In genomic region chr1:222928212-222928611, GRCh38 we compare ENCODE assay signal across 8 cellular contexts.
DNase-seq lines count a peak whose midpoint lies in the region; ATAC-seq and TF ChIP-seq lines count a peak whose summit lies in the region.

No MANE protein-coding gene starts in this region.

- peak overlapping the region; percentile 93 for H3K27ac Mint-ChIP-seq in nephron progenitor cell

- H3K27ac ChIP-seq in foreskin keratinocyte = no peak overlapping the region

- H3K4me1 ChIP-seq in foreskin keratinocyte = peaks cover 1% of the 10 kb centered on the region

- no peaks in the 10 kb centered on the region for H3K27me3 Mint-ChIP-seq in nephron progenitor cell (ENCODE audit: low read depth, poor library complexity)

- H3K9me3 Mint-ChIP-seq in nephron progenitor cell = no peaks in the 10 kb centered on the region

- no peaks in the 10 kb centered on the region for H3K36me3 Mint-ChIP-seq in nephron progenitor cell (ENCODE audit: low read depth)

- peak; percentile 88 for ATAC-seq in foreskin keratinocyte
- ATAC-seq in HG03469 (IDR thresholded peaks at IDR 0.05; ENCODE audit: unreplicated experiment) = no peak

- peaks cover 74% of the 10 kb centered on the region for H3K4me1 Mint-ChIP-seq in nephron progenitor cell

- H3K4me3 Mint-ChIP-seq in nephron progenitor cell = peak overlapping the region; percentile 88

- peak; percentile 27 for TF ChIP-seq CTCF in foreskin keratinocyte (conservative IDR thresholded peaks at IDR 0.05)
- TF ChIP-seq CTCF in nephron progenitor cell (IDR thresholded peaks at IDR 0.05) = no peak

- peak; percentile 86 for DNase-seq in DMS153 treated with DMSO at 0.1 percent for 48 hours (lab: John Stamatoyannopoulos, UW; ENCODE audit: unreplicated experiment)
- DNase-seq in OCI-M1 (lab: John Stamatoyannopoulos, UW) = peak; percentile 26
- DNase-seq in foreskin keratinocyte = peak in 1 of 2 donors; percentile 50
- peak; percentile 55 for DNase-seq in nephron progenitor cell
- no peak for DNase-seq in AML-193 (lab: John Stamatoyannopoulos, UW)
- DNase-seq in GM19240 (ENCODE audit: insufficient read length, low spot score) = no peak
- no peak for DNase-seq in activated gamma-delta T cell (lab: John Stamatoyannopoulos, UW)

- H3K27me3 ChIP-seq in foreskin keratinocyte = no peaks in the 10 kb centered on the region

Comparison
In these comparisons a context has a peak if more than half of its experiments do, and no peak if none do; other contexts are left out.
1. DNase-seq: peak in DMS153 treated with DMSO at 0.1 percent for 48 hours (single experiment), OCI-M1 (single experiment) and nephron progenitor cell (single experiment); none in AML-193 (0 of 2), GM19240 (single experiment) and activated gamma-delta T cell (single experiment).